ENCODE assay signal across 1 cellular context in genomic region chr10:97444212-97444611, GRCh38.
TF ChIP-seq lines count a peak whose summit lies in the region.

No MANE protein-coding gene starts in this region.

TF ChIP-seq in GM23338, 12 proteins besides CTCF, POLR2A, EP300 and RAD21:
- TF ChIP-seq ZNF462 (CRISPR knock-in tag; IDR thresholded peaks at IDR 0.05) (no peak), EZH2 (IDR thresholded peaks at IDR 0.05; ENCODE audit: low read depth, unreplicated experiment) (no peak), POLR2AphosphoS5 (IDR thresholded peaks at IDR 0.05; ENCODE audit: low read depth) (no peak), ETS1 (IDR thresholded peaks at IDR 0.05) (no peak), ZNF331 (CRISPR knock-in tag; IDR thresholded peaks at IDR 0.05; ENCODE audit: low read depth) (no peak), CREB1 (CRISPR knock-in tag; IDR thresholded peaks at IDR 0.05; ENCODE audit: low read depth) (no peak), STAT1 (IDR thresholded peaks at IDR 0.05; ENCODE audit: unreplicated experiment) (no peak), NANOG (IDR thresholded peaks at IDR 0.05; ENCODE audit: borderline replicate concordance) (no peak), EZH2phosphoT487 (IDR thresholded peaks at IDR 0.05; ENCODE audit: unreplicated experiment) (no peak), JUNB (IDR thresholded peaks at IDR 0.05; ENCODE audit: unreplicated experiment) (no peak), ZNF114 (CRISPR knock-in tag; IDR thresholded peaks at IDR 0.05) (no peak), REST (IDR thresholded peaks at IDR 0.05; ENCODE audit: unreplicated experiment) (no peak)
